11 cellular contexts compared by ENCODE assay signal in the genomic region with DNA sequence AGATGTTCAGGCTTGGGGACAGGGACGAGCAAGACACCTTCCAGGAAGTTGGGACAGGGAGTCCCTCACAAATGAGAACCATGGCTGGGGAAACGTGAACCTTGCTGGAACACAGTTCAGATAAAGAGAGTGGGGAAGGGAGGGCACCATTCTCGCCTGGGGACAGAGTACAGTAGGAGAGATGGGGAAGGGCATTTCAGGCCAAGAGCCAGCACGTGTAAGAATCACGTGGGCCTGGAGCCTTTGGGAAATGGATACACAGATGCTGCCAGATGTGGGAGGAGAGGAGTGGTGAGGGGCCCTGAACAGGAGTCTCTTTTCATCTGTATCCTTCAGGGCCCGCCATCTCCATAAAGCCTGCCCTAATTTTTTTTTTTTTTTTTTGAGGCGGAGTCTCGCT. TPM values are rescaled to one million over a fixed set of nuclear protein-coding genes. Genes with fewer than 3 reads are reported as not detected.
A peak's percentile ranks its signal among the peaks of the same experiment; 100 is the strongest.
DNase-seq lines count a peak whose midpoint lies in the region; TF ChIP-seq lines count a peak whose summit lies in the region.
"Had no signal": no experiment of that assay in that cellular context is flagged by ENCODE, and none has a peak within 500 bp of the region (broad histone marks: within the 10 kb centered on the region; RNA-seq: fewer than 3 reads in every experiment).

No MANE protein-coding gene starts in this region.

- no peaks in the 10 kb centered on the region for H3K4me1 ChIP-seq in uterus

- no peaks in the 10 kb centered on the region for H3K9me3 ChIP-seq in uterus

- intact Hi-C loops in uterus (cut with DNase I; ENCODE audit: low total_unique reads): no loop called here

- TF ChIP-seq CTCF in uterus (IDR thresholded peaks at IDR 0.05): no peak

- DNase-seq in 8988T: peak; percentile 2
- DNase-seq in mucosa of gallbladder (ENCODE audit: low spot score): peak; percentile 35
- DNase-seq in uterus: no peak
- DNase-seq in HUDEP-2 (lab: John Stamatoyannopoulos, UW; ENCODE audit: unreplicated experiment in 76 of 76): no peak
- no peak for DNase-seq in hypothalamus (lab: John Stamatoyannopoulos, UW)
- DNase-seq: activated CD4-positive, alpha-beta T cell treated with anti-CD3 and anti-CD28 coated beads for 36 hours; NCI-H1417 treated with DMSO at 0.1 percent for 48 hours; NCI-H446 treated with DMSO at 0.1 percent for 48 hours; PC-3; T-helper 1 cell had no signal

- TF ChIP-seq POLR2A in uterus (IDR thresholded peaks at IDR 0.05): no peak

- no peaks in the 10 kb centered on the region for H3K36me3 ChIP-seq in uterus

- H3K27me3 ChIP-seq in uterus: no peaks in the 10 kb centered on the region

- H3K27ac ChIP-seq in cingulate gyrus (ENCODE audit: low read depth, low read length) (peak overlapping the region; percentile 47), uterus (no peak overlapping the region)

- no peak overlapping the region for H3K4me3 ChIP-seq in uterus

RNA-seq across cellular contexts. Expression of a gene that starts 13.7 kb away (rescaled TPM):
- total RNA-seq in mucosa of gallbladder: 119 TPM
- 100 to 1,000 TPM in 1 of 4 donors, 10 to 100 TPM in 3; 34.7 to 162 (median 63.4) TPM for total RNA-seq in uterus

RNA-seq across cellular contexts. Expression of a gene that starts 14.1 kb away (rescaled TPM):
- total RNA-seq in mucosa of gallbladder (125 TPM), uterus (10 to 100 TPM in 3 of 4 donors, 1 to 10 TPM in 1; 4.6 to 74.5 (median 26.7) TPM)

RNA-seq across cellular contexts. Expression of a gene that starts 14.3 kb away (rescaled TPM):
- 10.1 TPM for total RNA-seq in mucosa of gallbladder
- 10 to 100 TPM in 1 of 4 donors, 1 to 10 TPM in 2, under 1 TPM in 1; 0.51 to 17.8 (median 7.9) TPM for total RNA-seq in uterus

RNA-seq across cellular contexts. Expression of a gene that starts 37.4 kb away (rescaled TPM):
- total RNA-seq in mucosa of gallbladder (6.6 TPM), uterus (10 to 100 TPM in 2 of 4 donors, 1 to 10 TPM in 2; 4.1 to 21.2 (median 9.6) TPM)

RNA-seq across cellular contexts. Expression of a gene that starts 41.1 kb away (rescaled TPM):
- total RNA-seq in mucosa of gallbladder: 113 TPM
- total RNA-seq in uterus: 100 to 1,000 TPM in 1 of 4 donors, 10 to 100 TPM in 3; 57.0 to 112 (median 67.5) TPM

Comparison
In these comparisons a context has a peak if more than half of its experiments do, and no peak if none do; other contexts are left out.
1. DNase-seq: peak in 8988T (single experiment) and mucosa of gallbladder (single experiment); none in uterus (0 of 2), HUDEP-2 (0 of 76) and hypothalamus (0 of 51).